Comparison of ENCODE assay signal across 8 cellular contexts in genomic region chr4:184475096-184475461, GRCh38. TPM values are rescaled to one million over a fixed set of nuclear protein-coding genes. Genes with fewer than 3 reads are reported as not detected.
DNase-seq lines count a peak whose midpoint lies in the region; TF ChIP-seq lines count a peak whose summit lies in the region.

No MANE protein-coding gene starts in this region.

- H2AK5ac ChIP-seq in neuronal stem cell (ENCODE audit: low read depth, low read length): no peak overlapping the region

- H3K9ac ChIP-seq in neuronal stem cell (ENCODE audit: low read depth, low read length, poor library complexity): peak overlapping the region; percentile 80

- peaks cover 36% of the 10 kb centered on the region for H3K4me1 Mint-ChIP-seq in HFFc6 (ENCODE audit: low read depth)

- H3K4me3 ChIP-seq in fibroblast of villous mesenchyme (ENCODE audit: low read depth, low read length) (peak overlapping the region; percentile 94), neuronal stem cell (ENCODE audit: low read length in 2 of 2) (peak overlapping the region; percentile 79 to 94), tibial nerve (peak overlapping the region; percentile 75 to 97 (median 86))

- TF ChIP-seq CTCF in HFFc6 (IDR thresholded peaks at IDR 0.05) (no peak), fibroblast of villous mesenchyme (IDR thresholded peaks at IDR 0.05; ENCODE audit: insufficient read depth, low read depth, low read length) (no peak), tibial nerve (IDR thresholded peaks at IDR 0.05) (no peak)

- peaks cover 1% of the 10 kb centered on the region for H3K79me1 ChIP-seq in neuronal stem cell (ENCODE audit: low read depth, low read length)

- no peak overlapping the region for H3K4ac ChIP-seq in neuronal stem cell (ENCODE audit: low read length)

- DNase-seq in DMS53 (lab: John Stamatoyannopoulos, UW): peak; percentile 54
- no peak for DNase-seq in DMS53 treated with DMSO at 0.1 percent for 48 hours (lab: John Stamatoyannopoulos, UW; ENCODE audit: unreplicated experiment)
- peak; percentile 37 for DNase-seq in HFFc6
- peak; percentile 24 for DNase-seq in NCI-H69 (lab: John Stamatoyannopoulos, UW)
- peak; percentile 57 for DNase-seq in activated T-helper 9 cell treated with anti-CD3 and anti-CD28 coated beads, Interleukin-2, amount 50 U/mL, for 16 hours (ENCODE audit: low read depth)
- DNase-seq in fibroblast of villous mesenchyme (ENCODE audit: low read depth): peak; percentile 64
- DNase-seq in neuronal stem cell (ENCODE audit: low spot score): peak; percentile 17
- peak in 1 of 2 donors; percentile 25 for DNase-seq in tibial nerve (ENCODE audit: low spot score in 2 of 2)

- peak overlapping the region; percentile 40 for H2BK15ac ChIP-seq in neuronal stem cell (ENCODE audit: low read length)

- no peaks in the 10 kb centered on the region for H3K9me3 Mint-ChIP-seq in HFFc6

- peak overlapping the region; percentile 29 for H3K18ac ChIP-seq in neuronal stem cell (ENCODE audit: low read length)

- H3K4me1 ChIP-seq in neuronal stem cell (ENCODE audit: control insufficient read depth in 2 of 2, insufficient read depth in 1 of 2, low read depth in 1 of 2, low read length in 2 of 2): peaks cover 9 to 19% of the 10 kb centered on the region in 2 donors
- H3K4me1 ChIP-seq in tibial nerve: peaks cover 0 to 71% (median 52%) of the 10 kb centered on the region in 4 donors

- H4K91ac ChIP-seq in neuronal stem cell (ENCODE audit: low read depth, low read length, poor library complexity): no peak overlapping the region

- H3K27me3 ChIP-seq in neuronal stem cell (ENCODE audit: control insufficient read depth in 3 of 3, insufficient read depth in 3 of 3, low read depth in 1 of 3, low read length in 3 of 3) (no peaks in the 10 kb centered on the region), tibial nerve (no peaks in the 10 kb centered on the region)

- peak overlapping the region; percentile 7 for H2BK5ac ChIP-seq in neuronal stem cell (ENCODE audit: low read length)

- no peak for TF ChIP-seq EP300 in tibial nerve (IDR thresholded peaks at IDR 0.05)

- WGBS in neuronal stem cell (ENCODE audit: extremely low coverage in 2 of 2, insufficient read length in 2 of 2, insufficient replicate concordance in 1 of 2), 2 donors: no CpG with 5 or more reads among the region's 17 CpGs
- WGBS in tibial nerve, 2 donors: 0 to 1% methylated on average over 15 to 17 of the region's 17 CpGs

- H3K36me3 Mint-ChIP-seq in HFFc6 (ENCODE audit: low read depth): peaks cover 5% of the 10 kb centered on the region; the same call in 1 of the 2 replicates

- H3K36me3 ChIP-seq in neuronal stem cell (replicated peaks in 1 of 2; ENCODE audit: control insufficient read depth in 2 of 2, insufficient read depth in 2 of 2, low read length in 2 of 2) (no peaks in the 10 kb centered on the region), tibial nerve (no peaks in the 10 kb centered on the region)

- H2BK12ac ChIP-seq in neuronal stem cell (ENCODE audit: low read length): no peak overlapping the region

- peak overlapping the region; percentile 91 for H2AFZ ChIP-seq in neuronal stem cell (ENCODE audit: low read length)

- H3K27ac ChIP-seq in neuronal stem cell (replicated peaks; ENCODE audit: low read length) (no peak overlapping the region), tibial nerve (peak overlapping the region; percentile 87 to 100 (median 99))

- H3K4me3 Mint-ChIP-seq in HFFc6: peak overlapping the region; percentile 97

- H3K9me3 ChIP-seq in neuronal stem cell (replicated peaks in 1 of 2; ENCODE audit: control insufficient read depth in 2 of 2, insufficient read depth in 1 of 2, low read depth in 1 of 2, low read length in 2 of 2) (no peaks in the 10 kb centered on the region), tibial nerve (no peaks in the 10 kb centered on the region)

- H2BK120ac ChIP-seq in neuronal stem cell (ENCODE audit: low read depth, low read length): no peak overlapping the region

- no peak overlapping the region for H3K23ac ChIP-seq in neuronal stem cell (ENCODE audit: low read depth, low read length, poor library complexity)

- H3K14ac ChIP-seq in neuronal stem cell (ENCODE audit: low read length): no peak overlapping the region

- H3K4me2 ChIP-seq in neuronal stem cell (ENCODE audit: insufficient read depth, low read length, poor library complexity, severe bottlenecking): peak overlapping the region; percentile 82

- H3K27me3 Mint-ChIP-seq in HFFc6 (ENCODE audit: insufficient read depth): no peaks in the 10 kb centered on the region; the same call in 1 of the 2 replicates

- TF ChIP-seq POLR2A in tibial nerve (IDR thresholded peaks at IDR 0.05): no peak

- no peak overlapping the region for H4K8ac ChIP-seq in neuronal stem cell (ENCODE audit: low read depth, low read length)

- H3K27ac Mint-ChIP-seq in HFFc6: peak overlapping the region; percentile 95

RNA-seq across cellular contexts. Expression of gene IRF2, which starts 0.7 kb away (rescaled TPM):
- 10 to 100 TPM; 13.4 to 24.0 (median 19.7) TPM for total RNA-seq in HFFc6 (2021; fragmentation: NEBNext Ultra II Directional; extraction: Animal tissue kit (Norgen Biotek cat#: 25700))
- total RNA-seq in fibroblast of villous mesenchyme (17.4 and 42.3 TPM in 2 replicates), tibial nerve (10 to 100 TPM; 23.7 to 36.8 (median 30.4) TPM)
- polyA plus RNA-seq in neuronal stem cell (2013, experiment 1 of 2): 12.7 TPM
- polyA plus RNA-seq in neuronal stem cell (2013, experiment 2 of 2): 12.8 TPM
